ENCODE assay signal across 1 cellular context in the genomic region with DNA sequence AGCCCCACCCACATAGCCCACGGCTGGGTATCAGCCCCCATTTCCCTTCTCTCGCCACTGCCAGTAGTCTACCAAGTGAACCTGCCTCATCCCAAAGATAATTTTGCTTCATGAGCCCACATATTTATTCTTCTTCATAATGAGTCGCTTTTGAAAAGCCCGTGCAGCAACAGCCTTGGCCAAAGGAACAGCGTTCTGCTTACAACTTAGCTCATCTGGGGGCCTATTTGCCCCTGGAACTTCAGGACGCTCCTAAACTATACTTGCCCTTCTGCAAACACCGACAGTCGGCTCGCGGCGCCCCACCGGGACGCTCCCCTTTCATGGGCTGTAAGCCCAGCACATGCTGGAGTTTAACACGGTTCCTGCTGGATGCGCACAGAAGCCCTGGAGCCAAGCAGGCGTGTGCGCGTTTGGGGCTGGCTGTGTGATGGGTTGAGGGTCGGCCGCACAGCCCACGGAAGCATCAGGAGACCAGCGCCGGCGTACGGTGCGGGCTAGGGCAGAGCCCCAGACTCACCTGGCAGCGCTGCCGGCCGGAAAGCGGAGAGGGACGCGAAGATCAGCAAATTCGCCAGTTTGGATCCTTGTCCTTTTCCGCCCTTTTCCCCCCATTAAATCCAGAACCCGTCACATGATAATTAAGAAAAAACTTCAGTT.
TF ChIP-seq lines count a peak whose summit lies in the region.

No MANE protein-coding gene starts in this region.

TF ChIP-seq in endothelial cell of umbilical vein, 7 proteins besides CTCF, POLR2A, EP300 and RAD21:
- TF ChIP-seq FOS (IDR thresholded peaks at IDR 0.05; ENCODE audit: borderline replicate concordance, insufficient read depth, low read length) (no peak), GATA2 (IDR thresholded peaks at IDR 0.05; ENCODE audit: insufficient read depth, insufficient read length, low read depth, low read length) (no peak), JUN (IDR thresholded peaks at IDR 0.05; ENCODE audit: borderline replicate concordance, insufficient read depth, insufficient read length, low read depth) (no peak), EZH2 (IDR thresholded peaks at IDR 0.05; ENCODE audit: borderline replicate concordance, low read depth, low read length, severe bottlenecking) (no peak), POLR2AphosphoS5 (IDR thresholded peaks at IDR 0.05; ENCODE audit: insufficient read depth, low read depth, low read length) (no peak), MYC (IDR thresholded peaks at IDR 0.05; ENCODE audit: low read depth, low read length) (no peak)
- TF ChIP-seq, protein P1, sequence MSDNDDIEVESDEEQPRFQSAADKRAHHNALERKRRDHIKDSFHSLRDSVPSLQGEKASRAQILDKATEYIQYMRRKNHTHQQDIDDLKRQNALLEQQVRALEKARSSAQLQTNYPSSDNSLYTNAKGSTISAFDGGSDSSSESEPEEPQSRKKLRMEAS (IDR thresholded peaks at IDR 0.05; ENCODE audit: insufficient read depth, insufficient read length) = no peak
TF ChIP-seq in endothelial cell of umbilical vein: peak in this region for 0.
